ENCODE assay signal across 16 cellular contexts in genomic region chr5:93721511-93721910, GRCh38. TPM values are rescaled to one million over a fixed set of nuclear protein-coding genes. Genes with fewer than 3 reads are reported as not detected.
A peak's percentile ranks its signal among the peaks of the same experiment; 100 is the strongest.
DNase-seq lines count a peak whose midpoint lies in the region; ATAC-seq and TF ChIP-seq lines count a peak whose summit lies in the region.
"Had no signal": no experiment of that assay in that cellular context is flagged by ENCODE, and none has a peak within 500 bp of the region (broad histone marks: within the 10 kb centered on the region; RNA-seq: fewer than 3 reads in every experiment).

No MANE protein-coding gene starts in this region.

- H3K36me3 ChIP-seq in Loucy (ENCODE audit: insufficient read depth, low read length), result no peaks in the 10 kb centered on the region
- H3K36me3 ChIP-seq in mucosa of descending colon (ENCODE audit: low read depth), result no peaks in the 10 kb centered on the region
- H3K36me3 ChIP-seq in heart left ventricle, result no peaks in the 10 kb centered on the region

- no peak for TF ChIP-seq POLR2A in heart left ventricle (IDR thresholded peaks at IDR 0.05)

- H2AFZ ChIP-seq in Loucy (ENCODE audit: low read length), result no peak overlapping the region
- H2AFZ ChIP-seq: GM23338 had no signal

- H3K4me3 ChIP-seq in Loucy (ENCODE audit: low read length, poor library complexity, severe bottlenecking) (no peak overlapping the region), mucosa of descending colon (no peak overlapping the region), heart left ventricle (no peak overlapping the region)
- H3K4me3 ChIP-seq: GM23338 had no signal

- H3K9me3 ChIP-seq in Loucy (ENCODE audit: insufficient read depth, low read depth, low read length) (no peaks in the 10 kb centered on the region), mucosa of descending colon (no peaks in the 10 kb centered on the region), heart left ventricle (no peaks in the 10 kb centered on the region)

- H3K79me2 ChIP-seq in Loucy (ENCODE audit: insufficient read depth, low read length), result no peaks in the 10 kb centered on the region

- H3K27me3 ChIP-seq in Loucy (ENCODE audit: insufficient read depth, low read length, poor library complexity, severe bottlenecking), result no peaks in the 10 kb centered on the region
- no peaks in the 10 kb centered on the region for H3K27me3 ChIP-seq in heart left ventricle

- H3K27ac ChIP-seq in heart left ventricle, result no peak overlapping the region
- H3K27ac ChIP-seq: HL-60 had no signal

- H3K4me1 ChIP-seq in Loucy (ENCODE audit: insufficient read depth, low read length, poor library complexity, severe bottlenecking) (no peaks in the 10 kb centered on the region), mucosa of descending colon (ENCODE audit: low read depth) (no peaks in the 10 kb centered on the region), heart left ventricle (peaks cover 0 to 4% (median 0%) of the 10 kb centered on the region in 12 donors)

- WGBS in heart left ventricle, 4 donors, result 23 to 52% (median 41%) methylated on average over 1 of the region's 1 CpG

- DNase-seq in left colon, result no peak
- no peak for DNase-seq in mucosa of descending colon
- no peak for DNase-seq in heart left ventricle
- no peak for DNase-seq in cardiac septum (ENCODE audit: low spot score)
- DNase-seq in stimulated activated naive CD4-positive, alpha-beta T cell treated with Interleukin-2 at 50 U/mL for 16 hours (lab: John Stamatoyannopoulos, UW), result no peak
- DNase-seq: CD8-positive, alpha-beta T cell; COR-L47; DMS153; DMS79 treated with DMSO at 0.1 percent for 48 hours; EL; H9; IMR-90 had no signal

- H4K20me1 ChIP-seq in Loucy (ENCODE audit: insufficient read depth, low read length, poor library complexity, severe bottlenecking), result no peaks in the 10 kb centered on the region

- H3K9me2 ChIP-seq in Loucy (replicated peaks; ENCODE audit: low read depth, low read length), result no peaks in the 10 kb centered on the region

- TF ChIP-seq CTCF in Loucy (conservative IDR thresholded peaks at IDR 0.05; ENCODE audit: low read length), result no peak
- no peak for TF ChIP-seq CTCF in mucosa of descending colon (IDR thresholded peaks at IDR 0.05)
- TF ChIP-seq CTCF in heart left ventricle (IDR thresholded peaks at IDR 0.05), result no peak

- peak overlapping the region; percentile 46 for H3K4me2 ChIP-seq in Loucy (ENCODE audit: low read depth, low read length, poor library complexity, severe bottlenecking)
- H3K4me2 ChIP-seq: GM23338 had no signal

- no peak overlapping the region for H3K9ac ChIP-seq in Loucy (ENCODE audit: low read depth, low read length, poor library complexity, severe bottlenecking)

- H3F3A ChIP-seq in Loucy (ENCODE audit: low read depth), result no peaks in the 10 kb centered on the region

- intact Hi-C loops in left colon (cut with DNase I, micrococcal nuclease) (no loop called here), mucosa of descending colon (cut with DNase I, micrococcal nuclease) (no loop called here), heart left ventricle (cut with DNase I) (no loop called here), cardiac septum (cut with DNase I) (no loop called here)

- ATAC-seq in left colon (peak; percentile 90), mucosa of descending colon (peak; percentile 65), HG03159 (IDR thresholded peaks at IDR 0.05; ENCODE audit: unreplicated experiment) (no peak), heart left ventricle (no peak)
- ATAC-seq: GM23338 had no signal

RNA-seq across cellular contexts. Expression of gene POU5F2, which starts 19.9 kb away (rescaled TPM):
- total RNA-seq in left colon, result 1 to 10 TPM; 1.1 TPM
- 1 to 10 TPM; 1.2 to 2.3 (median 1.6) TPM for total RNA-seq in mucosa of descending colon
- under 1 TPM; 0.19 to 0.88 (median 0.25) TPM for total RNA-seq in heart left ventricle
- polyA plus RNA-seq in heart left ventricle, result under 1 TPM; 0.03 to 0.27 TPM
- total RNA-seq in cardiac septum, result 0.73 TPM

Comparison
In these comparisons a context has a peak if more than half of its experiments do, and no peak if none do; other contexts are left out.
1. ATAC-seq: peak in left colon (single experiment) and mucosa of descending colon (single experiment); none in HG03159 (single experiment) and heart left ventricle (0 of 4).